In genomic region chr14:99821519-99822165, GRCh38 we compare ENCODE assay signal across 1 cellular context.
A peak's percentile ranks its signal among the peaks of the same experiment; 100 is the strongest.
TF ChIP-seq lines count a peak whose summit lies in the region.

No MANE protein-coding gene starts in this region.

TF ChIP-seq in HEK293, 187 proteins besides CTCF, POLR2A, EP300 and RAD21 (continued from another document and continues in another):
- peak; percentile 67 for TF ChIP-seq ZNF518A (tag by site-specific recombination; conservative IDR thresholded peaks at IDR 0.05; ENCODE audit: low read depth)
- TF ChIP-seq YY2 (tag by site-specific recombination; IDR thresholded peaks at IDR 0.05) = peak; percentile 76; the same call in 1 of the 2 replicates
- peak; percentile 99 for TF ChIP-seq IKZF3 (tag by site-specific recombination; IDR thresholded peaks at IDR 0.05)
- peak; percentile 99 for TF ChIP-seq ZEB2 (tag by site-specific recombination; IDR thresholded peaks at IDR 0.05)
- TF ChIP-seq ELK4 (IDR thresholded peaks at IDR 0.05; ENCODE audit: borderline replicate concordance, low read depth, low read length) = no peak
- no peak for TF ChIP-seq ZNF292 (tag by site-specific recombination; IDR thresholded peaks at IDR 0.05; ENCODE audit: borderline replicate concordance, low read depth)
- TF ChIP-seq ZSCAN30 (tag by site-specific recombination; IDR thresholded peaks at IDR 0.05) = peak; percentile 96; the same call in 1 of the 2 replicates
- no peak for TF ChIP-seq SETDB1 (IDR thresholded peaks at IDR 0.05; ENCODE audit: insufficient read length, low read length)
- TF ChIP-seq ZNF670 (tag by site-specific recombination; IDR thresholded peaks at IDR 0.05; ENCODE audit: low read depth) = no peak
- no peak for TF ChIP-seq ZNF514 (tag by site-specific recombination; IDR thresholded peaks at IDR 0.05)
- peak; percentile 99 for TF ChIP-seq ZBTB17 (tag by site-specific recombination; IDR thresholded peaks at IDR 0.05)
- TF ChIP-seq ZNF223 (tag by site-specific recombination; IDR thresholded peaks at IDR 0.05) = 0 out of 2 replicates have a peak, but pooled peaks have one; percentile 49
- TF ChIP-seq ZNF214 (tag by site-specific recombination; IDR thresholded peaks at IDR 0.05; ENCODE audit: borderline replicate concordance) = no peak
- peak; percentile 59; the same call in 1 of the 2 replicates for TF ChIP-seq REPIN1 (tag by site-specific recombination; IDR thresholded peaks at IDR 0.05; ENCODE audit: low read depth)
- no peak for TF ChIP-seq ZNF777 (tag by site-specific recombination; IDR thresholded peaks at IDR 0.05; ENCODE audit: borderline replicate concordance)
- peak; percentile 32; the same call in 1 of the 2 replicates for TF ChIP-seq ZBTB20 (tag by site-specific recombination; IDR thresholded peaks at IDR 0.05)
- peak; percentile 51; the same call in 1 of the 2 replicates for TF ChIP-seq KLF1 (tag by site-specific recombination; IDR thresholded peaks at IDR 0.05)
- TF ChIP-seq GLI2 (tag by site-specific recombination; IDR thresholded peaks at IDR 0.05; ENCODE audit: borderline replicate concordance, low read depth) = peak; percentile 100
- peak; percentile 74 for TF ChIP-seq ZNF561 (tag by site-specific recombination; IDR thresholded peaks at IDR 0.05; ENCODE audit: borderline replicate concordance)
- no peak for TF ChIP-seq ZNF624 (tag by site-specific recombination; IDR thresholded peaks at IDR 0.05)
- TF ChIP-seq HOXA7 (CRISPR knock-in tag; IDR thresholded peaks at IDR 0.05; ENCODE audit: borderline replicate concordance) = no peak
- no peak for TF ChIP-seq ZNF837 (tag by site-specific recombination; IDR thresholded peaks at IDR 0.05)
- peak; percentile 68 for TF ChIP-seq ZNF623 (tag by site-specific recombination; IDR thresholded peaks at IDR 0.05)
- TF ChIP-seq OSR2 (tag by site-specific recombination; IDR thresholded peaks at IDR 0.05) = peak; percentile 100
- TF ChIP-seq ZNF776 (tag by site-specific recombination; IDR thresholded peaks at IDR 0.05; ENCODE audit: borderline replicate concordance) = no peak
- peak; percentile 100 for TF ChIP-seq ZNF324 (tag by site-specific recombination; IDR thresholded peaks at IDR 0.05)
- no peak for TF ChIP-seq ZNF571 (tag by site-specific recombination; IDR thresholded peaks at IDR 0.05)
- TF ChIP-seq YY1 (tag by site-specific recombination; IDR thresholded peaks at IDR 0.05) = peak; percentile 74; the same call in 1 of the 2 replicates
- TF ChIP-seq ZNF558 (tag by site-specific recombination; IDR thresholded peaks at IDR 0.05) = peak; percentile 96
- TF ChIP-seq ZNF660 (tag by site-specific recombination; IDR thresholded peaks at IDR 0.05) = peak; percentile 87
- no peak for TF ChIP-seq ZNF549 (tag by site-specific recombination; IDR thresholded peaks at IDR 0.05)
- TF ChIP-seq ZXDB (tag by site-specific recombination; IDR thresholded peaks at IDR 0.05) = peak; percentile 99
- no peak for TF ChIP-seq ZNF544 (tag by site-specific recombination; IDR thresholded peaks at IDR 0.05)
- TF ChIP-seq ZNF132 (tag by site-specific recombination; IDR thresholded peaks at IDR 0.05; ENCODE audit: borderline replicate concordance) = no peak
- TF ChIP-seq BCL11B (tag by site-specific recombination; IDR thresholded peaks at IDR 0.05; ENCODE audit: low read depth) = peak; percentile 69; the same call in 1 of the 2 replicates
- TF ChIP-seq ZNF501 (tag by site-specific recombination; IDR thresholded peaks at IDR 0.05) = peak; percentile 88
- peak; percentile 100 for TF ChIP-seq ZNF639 (tag by site-specific recombination; IDR thresholded peaks at IDR 0.05)
- no peak for TF ChIP-seq ZFP3 (tag by site-specific recombination; IDR thresholded peaks at IDR 0.05; ENCODE audit: low read depth)
- TF ChIP-seq ZFP37 (tag by site-specific recombination; IDR thresholded peaks at IDR 0.05) = peak; percentile 96
- peak; percentile 97 for TF ChIP-seq ZNF629 (tag by site-specific recombination; IDR thresholded peaks at IDR 0.05)
- TF ChIP-seq ZIC2 (tag by site-specific recombination; IDR thresholded peaks at IDR 0.05) = peak; percentile 77
- TF ChIP-seq ZNF23 (tag by site-specific recombination; IDR thresholded peaks at IDR 0.05; ENCODE audit: borderline replicate concordance) = no peak
- no peak for TF ChIP-seq ZNF521 (tag by site-specific recombination; IDR thresholded peaks at IDR 0.05)
- TF ChIP-seq ZNF248 (tag by site-specific recombination; IDR thresholded peaks at IDR 0.05) = no peak
- TF ChIP-seq ZNF174 (tag by site-specific recombination; IDR thresholded peaks at IDR 0.05) = no peak
- TF ChIP-seq ZBTB7A (tag by site-specific recombination; IDR thresholded peaks at IDR 0.05; ENCODE audit: low read depth) = no peak
- TF ChIP-seq ZNF76 (tag by site-specific recombination; IDR thresholded peaks at IDR 0.05; ENCODE audit: borderline replicate concordance, low read depth) = peak; percentile 81
- TF ChIP-seq ZNF426 (tag by site-specific recombination; IDR thresholded peaks at IDR 0.05) = no peak
- no peak for TF ChIP-seq ZNF529 (tag by site-specific recombination; IDR thresholded peaks at IDR 0.05; ENCODE audit: insufficient replicate concordance)
- peak; percentile 66 for TF ChIP-seq ZNF398 (tag by site-specific recombination; IDR thresholded peaks at IDR 0.05)
- TF ChIP-seq ZNF704 (tag by site-specific recombination; IDR thresholded peaks at IDR 0.05) = no peak
- TF ChIP-seq ZFHX2 (tag by site-specific recombination; conservative IDR thresholded peaks at IDR 0.05) = 0 out of 2 replicates have a peak, but pooled peaks have one; percentile 15
- peak; percentile 85 for TF ChIP-seq ZNF449 (tag by site-specific recombination; IDR thresholded peaks at IDR 0.05)
- no peak; the same call in 1 of the 2 replicates for TF ChIP-seq ZNF280D (tag by site-specific recombination; IDR thresholded peaks at IDR 0.05)
- peak; percentile 60; the same call in 1 of the 2 replicates for TF ChIP-seq ZNF221 (tag by site-specific recombination; IDR thresholded peaks at IDR 0.05; ENCODE audit: borderline replicate concordance)
- peak; percentile 68 for TF ChIP-seq MYNN (tag by site-specific recombination; IDR thresholded peaks at IDR 0.05; ENCODE audit: borderline replicate concordance)
- TF ChIP-seq TRIM28 (IDR thresholded peaks at IDR 0.05; ENCODE audit: borderline replicate concordance, low read length) = peak; percentile 78
